Comparison of ENCODE assay signal across 7 cellular contexts in genomic region chr6:112557961-112558360, GRCh38.
"Had no signal": no experiment of that assay in that cellular context is flagged by ENCODE, and none has a peak within 500 bp of the region (broad histone marks: within the 10 kb centered on the region; RNA-seq: fewer than 3 reads in every experiment).

No MANE protein-coding gene starts in this region.

- DNase-seq: GM23248, GOT3, H9, HCEC 1CT, KG1 had no signal

- H2AFZ ChIP-seq: GM23248 had no signal

- FAIRE-seq: H54, HTR-8/SVneo had no signal

- H3K4me3 ChIP-seq: GM23248 had no signal

- H3K9ac ChIP-seq: GM23248 had no signal

- H3K27ac ChIP-seq: GM23248 had no signal
